Comparison of ENCODE assay signal across 8 cellular contexts in the genomic region with DNA sequence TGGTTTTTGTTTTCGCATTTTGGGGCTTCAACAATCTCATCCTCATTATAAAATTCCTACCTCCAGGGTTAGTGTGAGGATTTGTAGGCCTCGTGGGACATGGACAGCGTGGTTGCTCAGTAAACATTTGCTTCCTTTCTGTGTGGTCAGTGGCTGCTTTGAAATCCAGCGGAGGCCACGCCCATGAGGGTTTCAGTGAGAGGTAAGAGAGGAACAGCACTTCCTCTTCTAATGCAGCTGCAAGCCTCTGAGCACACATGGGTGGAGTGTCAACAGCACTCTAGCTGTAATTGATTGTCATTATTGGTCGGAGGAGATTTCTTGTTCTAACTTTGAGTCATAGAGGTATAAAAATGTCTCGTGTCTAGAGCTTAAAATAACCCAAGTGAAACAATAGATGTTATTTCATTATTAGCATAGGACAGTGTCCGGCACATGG. TPM values are rescaled to one million over a fixed set of nuclear protein-coding genes. Genes with fewer than 3 reads are reported as not detected.
DNase-seq lines count a peak whose midpoint lies in the region; TF ChIP-seq lines count a peak whose summit lies in the region.

No MANE protein-coding gene starts in this region.

- no peaks in the 10 kb centered on the region for H3K9me2 ChIP-seq in SU-DHL-6 (replicated peaks; ENCODE audit: insufficient read depth, low read length)

- H3K9ac ChIP-seq in SU-DHL-6 (ENCODE audit: low read length), result no peak overlapping the region

- H3F3A ChIP-seq in SU-DHL-6 (ENCODE audit: insufficient read depth), result no peaks in the 10 kb centered on the region

- H4K20me1 ChIP-seq in SU-DHL-6 (ENCODE audit: low read depth, low read length), result no peaks in the 10 kb centered on the region

- H3K36me3 ChIP-seq in HEK293 (ENCODE audit: control insufficient read depth in 2 of 2, insufficient read depth in 1 of 2, low read length in 2 of 2) (no peaks in the 10 kb centered on the region), SU-DHL-6 (ENCODE audit: low read length) (no peaks in the 10 kb centered on the region), spleen (no peaks in the 10 kb centered on the region)

- peak overlapping the region; percentile 29 for H2AFZ ChIP-seq in SU-DHL-6 (ENCODE audit: low read depth, low read length, severe bottlenecking)

- intact Hi-C loops in spleen (cut with DNase I; ENCODE audit: low total_unique reads), result loop anchor here (10.0 kb wide), 1 partner anchor 174 kb away; no protein-coding TSS in a partner anchor

- no peak overlapping the region for H3K4me3 Mint-ChIP-seq in glutamatergic neuron (ENCODE audit: unreplicated experiment)

- no peaks in the 10 kb centered on the region for H3K27me3 Mint-ChIP-seq in glutamatergic neuron (ENCODE audit: unreplicated experiment)

- no peak for TF ChIP-seq POLR2A in spleen (IDR thresholded peaks at IDR 0.05)

- peak; percentile 4 for DNase-seq in NK-92 treated with Interleukin-12 subunit alpha and Interleukin-12 subunit beta, amount 100 ng/mL, for 24 hours (lab: John Stamatoyannopoulos, UW)
- no peak for DNase-seq in NK-92 (lab: John Stamatoyannopoulos, UW; ENCODE audit: unreplicated experiment)
- peak; percentile 81 to 84 for DNase-seq in Kasumi-1 (lab: John Stamatoyannopoulos, UW)
- peak; percentile 55 for DNase-seq in glutamatergic neuron
- peak; percentile 90 for DNase-seq in spleen
- DNase-seq in RKO (ENCODE audit: low spot score), result no peak

- H3K4me3 ChIP-seq in HEK293 (ENCODE audit: low read depth, low read length) (no peak overlapping the region), SU-DHL-6 (ENCODE audit: insufficient read depth, low read length, poor library complexity, severe bottlenecking) (no peak overlapping the region), spleen (no peak overlapping the region)

- H3K9me3 Mint-ChIP-seq in glutamatergic neuron (ENCODE audit: unreplicated experiment), result peaks cover 2% of the 10 kb centered on the region

- H3K27ac ChIP-seq in HEK293 (ENCODE audit: extremely low read depth, low read depth, low read length) (no peak overlapping the region), SU-DHL-6 (ENCODE audit: low read depth, low read length) (no peak overlapping the region), spleen (peak overlapping the region in 6 of 8 donors; percentile 2 to 79 (median 51))

- H3K27ac Mint-ChIP-seq in glutamatergic neuron (ENCODE audit: unreplicated experiment), result peak overlapping the region; percentile 15

- 20 to 26% (median 23%) methylated on average over 8 of the region's 8 CpGs for WGBS in spleen, 5 donors

- TF ChIP-seq CTCF in HEK293 (tag by site-specific recombination; IDR thresholded peaks at IDR 0.05) (no peak), SU-DHL-6 (IDR thresholded peaks at IDR 0.05; ENCODE audit: insufficient read depth, low read length, poor library complexity, severe bottlenecking) (no peak), glutamatergic neuron (IDR thresholded peaks at IDR 0.05; ENCODE audit: partially characterized antibody, unreplicated experiment) (no peak), spleen (IDR thresholded peaks at IDR 0.05 in 8 of 11, conservative IDR thresholded peaks at IDR 0.05 in 3 of 11) (no peak)

- H3K9me3 ChIP-seq in HEK293 (ENCODE audit: control insufficient read depth, insufficient read depth, low read depth, low read length), result no peaks in the 10 kb centered on the region
- H3K9me3 ChIP-seq in SU-DHL-6 (ENCODE audit: insufficient read depth, low read length), result no peaks in the 10 kb centered on the region
- no peaks in the 10 kb centered on the region for H3K9me3 ChIP-seq in spleen

- POLR2A ChIA-PET in HEK293 (lab: Yijun Ruan, JAX), result no interaction called here

- H3K27me3 ChIP-seq in SU-DHL-6 (ENCODE audit: low read length) (no peaks in the 10 kb centered on the region), spleen (replicated peaks in 1 of 7) (no peaks in the 10 kb centered on the region)

- CTCF ChIA-PET in HEK293 (lab: Yijun Ruan, JAX), result interaction anchor here (0.6 to 2.6 kb wide), 20 partner anchors 8 to 485 kb away, joined by 3 to 15 read pairs (median 4); no protein-coding TSS in a partner anchor

- no peaks in the 10 kb centered on the region for H3K79me2 ChIP-seq in SU-DHL-6 (ENCODE audit: insufficient read depth, low read length)

- peaks cover 10% of the 10 kb centered on the region for H3K4me1 Mint-ChIP-seq in glutamatergic neuron (ENCODE audit: low read depth, unreplicated experiment)

- H3K36me3 Mint-ChIP-seq in glutamatergic neuron (ENCODE audit: unreplicated experiment), result no peaks in the 10 kb centered on the region

- peak overlapping the region; percentile 13 for H3K4me2 ChIP-seq in SU-DHL-6 (ENCODE audit: low read depth, low read length, poor library complexity, severe bottlenecking)

- no peaks in the 10 kb centered on the region for H3K4me1 ChIP-seq in HEK293 (ENCODE audit: control insufficient read depth, insufficient read depth, low read length)
- H3K4me1 ChIP-seq in spleen, result peaks cover 0 to 57% (median 29%) of the 10 kb centered on the region in 6 donors

TF ChIP-seq in HEK293, 187 proteins besides CTCF, POLR2A, EP300 and RAD21:
- TF ChIP-seq ZNF501 (tag by site-specific recombination; IDR thresholded peaks at IDR 0.05) (no peak), TRIM28 (IDR thresholded peaks at IDR 0.05; ENCODE audit: borderline replicate concordance, low read length) (0 out of 2 replicates have a peak, but pooled peaks have one; percentile 45)

RNA-seq across cellular contexts. Expression of a gene that starts 6.0 kb away (rescaled TPM):
- 21.4 TPM for total RNA-seq in glutamatergic neuron (ENCODE audit: unreplicated experiment)
- total RNA-seq in spleen, result 10 to 100 TPM; 11.5 to 31.0 (median 21.2) TPM
- 1 to 10 TPM; 3.5 to 4.3 (median 3.5) TPM for polyA plus RNA-seq in spleen

Comparison
In these comparisons a context has a peak if more than half of its experiments do, and no peak if none do; other contexts are left out.
1. DNase-seq: peak in NK-92 treated with Interleukin-12 subunit alpha and Interleukin-12 subunit beta, amount 100 ng/mL, for 24 hours (single experiment), Kasumi-1 (2 of 2), glutamatergic neuron (single experiment) and spleen (single experiment); none in NK-92 (single experiment) and RKO (single experiment).
2. H3K27ac ChIP-seq: peak in spleen (6 of 8); none in HEK293 (single experiment) and SU-DHL-6 (single experiment).